Comparison of ENCODE assay signal across 8 cellular contexts in the genomic region with DNA sequence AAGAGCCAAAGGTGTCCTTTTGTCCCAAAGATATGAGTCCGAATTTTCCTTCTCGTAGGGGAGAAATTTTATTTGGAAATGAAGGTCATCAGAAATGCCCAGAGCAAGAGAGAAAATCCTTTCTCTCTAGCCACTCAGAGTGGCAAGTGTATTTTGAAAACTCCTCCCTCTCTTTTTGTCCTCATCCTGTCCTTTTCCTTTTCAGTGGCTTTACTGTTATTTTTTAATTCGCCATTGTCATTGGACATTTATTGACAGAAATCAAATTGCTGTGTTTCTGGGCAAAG. TPM values are rescaled to one million over a fixed set of nuclear protein-coding genes. Genes with fewer than 3 reads are reported as not detected.
DNase-seq lines count a peak whose midpoint lies in the region; ATAC-seq and TF ChIP-seq lines count a peak whose summit lies in the region.

No MANE protein-coding gene starts in this region.

- ATAC-seq in activated naive CD8-positive, alpha-beta T cell treated with anti-CD3 and anti-CD28 coated beads, Interleukin-2, amount 10 ng/mL, durations not matched to agents 7 days and 5 days (ENCODE audit: low read depth): no peak
- no peak for ATAC-seq in stimulated activated naive B cell treated with anti-CD40 and anti-IgM and Interleukin-4, amounts not matched to agents 10 μg/mL and 1 μg/mL and 100 μg/mL, for 72 hours (replicated peaks)
- ATAC-seq in HG02571 (IDR thresholded peaks at IDR 0.05; ENCODE audit: unreplicated experiment) (no peak), GM21423 (IDR thresholded peaks at IDR 0.05; ENCODE audit: unreplicated experiment) (no peak)

- H3K36me3 Mint-ChIP-seq in HFFc6 (ENCODE audit: low read depth): peaks cover 24% of the 10 kb centered on the region; the same call in 1 of the 2 replicates
- peaks cover 20% of the 10 kb centered on the region for H3K36me3 Mint-ChIP-seq in activated naive CD8-positive, alpha-beta T cell treated with anti-CD3 and anti-CD28 coated beads, Interleukin-2, amount 10 ng/mL, durations not matched to agents 7 days and 5 days
- no peaks in the 10 kb centered on the region for H3K36me3 Mint-ChIP-seq in stimulated activated naive B cell treated with anti-CD40 and anti-IgM and Interleukin-4, amounts not matched to agents 10 μg/mL and 1 μg/mL and 100 μg/mL, for 72 hours

- H3K4me1 ChIP-seq in iPS-20b (ENCODE audit: insufficient read depth, low read length): peaks cover 36% of the 10 kb centered on the region

- no peaks in the 10 kb centered on the region for H3K9me3 ChIP-seq in iPS-20b (ENCODE audit: insufficient read depth, low read depth, low read length)

- H3K9me3 Mint-ChIP-seq in HFFc6: no peaks in the 10 kb centered on the region
- H3K9me3 Mint-ChIP-seq in activated naive CD8-positive, alpha-beta T cell treated with anti-CD3 and anti-CD28 coated beads, Interleukin-2, amount 10 ng/mL, durations not matched to agents 7 days and 5 days: no peaks in the 10 kb centered on the region
- H3K9me3 Mint-ChIP-seq in stimulated activated naive B cell treated with anti-CD40 and anti-IgM and Interleukin-4, amounts not matched to agents 10 μg/mL and 1 μg/mL and 100 μg/mL, for 72 hours: no peaks in the 10 kb centered on the region

- DNase-seq in HFFc6 (no peak), HuH-7.5 (ENCODE audit: low spot score) (no peak), NCI-H2029 treated with DMSO at 0.1 percent for 48 hours (lab: John Stamatoyannopoulos, UW) (no peak)
- no peak for DNase-seq in activated naive CD8-positive, alpha-beta T cell treated with anti-CD3 and anti-CD28 coated beads, Interleukin-2, amount 10 ng/mL, durations not matched to agents 7 days and 5 days
- DNase-seq in stimulated activated naive B cell treated with anti-CD40 and anti-IgM and Interleukin-4, amounts not matched to agents 10 μg/mL and 1 μg/mL and 100 μg/mL, for 72 hours: no peak

- H3K27me3 Mint-ChIP-seq in HFFc6 (ENCODE audit: insufficient read depth): no peaks in the 10 kb centered on the region
- H3K27me3 Mint-ChIP-seq in activated naive CD8-positive, alpha-beta T cell treated with anti-CD3 and anti-CD28 coated beads, Interleukin-2, amount 10 ng/mL, durations not matched to agents 7 days and 5 days: no peaks in the 10 kb centered on the region
- no peaks in the 10 kb centered on the region for H3K27me3 Mint-ChIP-seq in stimulated activated naive B cell treated with anti-CD40 and anti-IgM and Interleukin-4, amounts not matched to agents 10 μg/mL and 1 μg/mL and 100 μg/mL, for 72 hours

- peaks cover 32% of the 10 kb centered on the region for H3K36me3 ChIP-seq in iPS-20b (ENCODE audit: insufficient read depth, low read depth, low read length)

- TF ChIP-seq CTCF in HFFc6 (IDR thresholded peaks at IDR 0.05): no peak

- H3K27ac Mint-ChIP-seq in HFFc6: peak overlapping the region; percentile 95
- H3K27ac Mint-ChIP-seq in activated naive CD8-positive, alpha-beta T cell treated with anti-CD3 and anti-CD28 coated beads, Interleukin-2, amount 10 ng/mL, durations not matched to agents 7 days and 5 days: peak overlapping the region; percentile 31
- no peak overlapping the region for H3K27ac Mint-ChIP-seq in stimulated activated naive B cell treated with anti-CD40 and anti-IgM and Interleukin-4, amounts not matched to agents 10 μg/mL and 1 μg/mL and 100 μg/mL, for 72 hours

- H3K4me1 Mint-ChIP-seq in HFFc6 (ENCODE audit: low read depth): peaks cover 56% of the 10 kb centered on the region
- peaks cover 25% of the 10 kb centered on the region for H3K4me1 Mint-ChIP-seq in activated naive CD8-positive, alpha-beta T cell treated with anti-CD3 and anti-CD28 coated beads, Interleukin-2, amount 10 ng/mL, durations not matched to agents 7 days and 5 days
- H3K4me1 Mint-ChIP-seq in stimulated activated naive B cell treated with anti-CD40 and anti-IgM and Interleukin-4, amounts not matched to agents 10 μg/mL and 1 μg/mL and 100 μg/mL, for 72 hours: peaks cover 11 to 22% of the 10 kb centered on the region in 2 donors

- H3K4me3 Mint-ChIP-seq in HFFc6: peak overlapping the region; percentile 92
- peak overlapping the region; percentile 82 for H3K4me3 Mint-ChIP-seq in activated naive CD8-positive, alpha-beta T cell treated with anti-CD3 and anti-CD28 coated beads, Interleukin-2, amount 10 ng/mL, durations not matched to agents 7 days and 5 days
- peak overlapping the region; percentile 90 for H3K4me3 Mint-ChIP-seq in stimulated activated naive B cell treated with anti-CD40 and anti-IgM and Interleukin-4, amounts not matched to agents 10 μg/mL and 1 μg/mL and 100 μg/mL, for 72 hours

- peak overlapping the region; percentile 77 for H3K9ac ChIP-seq in iPS-20b (ENCODE audit: low read depth, low read length)

- peak overlapping the region; percentile 66 for H3K4me3 ChIP-seq in iPS-20b (ENCODE audit: low read length)

- no peaks in the 10 kb centered on the region for H3K27me3 ChIP-seq in iPS-20b (ENCODE audit: insufficient read depth, low read length)

- peak overlapping the region; percentile 55 for H3K27ac ChIP-seq in iPS-20b (ENCODE audit: low read length)

- POLR2A ChIA-PET in activated naive CD8-positive, alpha-beta T cell treated with anti-CD3 and anti-CD28 coated beads, Interleukin-2, amount 10 ng/mL, durations not matched to agents 7 days and 5 days (lab: Charles Lee): interaction anchor here (1.4 kb wide), 1 partner anchor 40 kb away, joined by 8 read pairs; a partner anchor contains a TSS

RNA-seq across cellular contexts. Expression of a gene that starts 39.6 kb away (rescaled TPM):
- 1 to 10 TPM; 2.1 to 2.7 (median 2.5) TPM for total RNA-seq in HFFc6 (2021; fragmentation: NEBNext Ultra II Directional; extraction: Animal tissue kit (Norgen Biotek cat#: 25700))
- total RNA-seq in activated naive CD8-positive, alpha-beta T cell treated with anti-CD3 and anti-CD28 coated beads, Interleukin-2, amount 10 ng/mL, durations not matched to agents 7 days and 5 days: 1 to 10 TPM; 3.8 to 4.1 TPM
